1 cellular context compared by ENCODE assay signal in genomic region chr2:189050110-189050712, GRCh38.
TF ChIP-seq lines count a peak whose summit lies in the region.

No MANE protein-coding gene starts in this region.

TF ChIP-seq in HepG2, 621 proteins besides CTCF, POLR2A, EP300 and RAD21 (continued from another document):
- TF ChIP-seq ARID5B (CRISPR knock-in tag; IDR thresholded peaks at IDR 0.05) (peak; percentile 99), MEIS1 (CRISPR knock-in tag; IDR thresholded peaks at IDR 0.05; ENCODE audit: borderline replicate concordance) (no peak), HMG20A (CRISPR knock-in tag; IDR thresholded peaks at IDR 0.05; ENCODE audit: borderline replicate concordance) (peak; percentile 97), ASH2L (IDR thresholded peaks at IDR 0.05; ENCODE audit: insufficient read length, low read depth, low read length) (peak; percentile 96), GZF1 (CRISPR knock-in tag; IDR thresholded peaks at IDR 0.05) (peak; percentile 56; the same call in 1 of the 2 replicates), FOSL1 (CRISPR knock-in tag; IDR thresholded peaks at IDR 0.05; ENCODE audit: borderline replicate concordance) (peak; percentile 39; the same call in 1 of the 2 replicates), ZKSCAN8 (CRISPR knock-in tag; IDR thresholded peaks at IDR 0.05; ENCODE audit: borderline replicate concordance) (peak; percentile 51; the same call in 1 of the 2 replicates), TSC22D2 (CRISPR knock-in tag; IDR thresholded peaks at IDR 0.05; ENCODE audit: borderline replicate concordance) (peak; percentile 57; the same call in 1 of the 2 replicates), MIXL1 (CRISPR knock-in tag; IDR thresholded peaks at IDR 0.05) (peak; percentile 94), ZNF326 (CRISPR knock-in tag; IDR thresholded peaks at IDR 0.05; ENCODE audit: borderline replicate concordance) (no peak), FIP1L1 (IDR thresholded peaks at IDR 0.05; ENCODE audit: borderline replicate concordance, insufficient read depth, low read depth, low read length) (no peak), ZNF281 (CRISPR knock-in tag; IDR thresholded peaks at IDR 0.05; ENCODE audit: borderline replicate concordance) (peak; percentile 81), ZNF3 (CRISPR knock-in tag; IDR thresholded peaks at IDR 0.05) (peak; percentile 20; the same call in 1 of the 2 replicates), MTF2 (CRISPR knock-in tag; IDR thresholded peaks at IDR 0.05; ENCODE audit: borderline replicate concordance) (no peak), ZNF24 (IDR thresholded peaks at IDR 0.05) (peak; percentile 39; the same call in 1 of the 2 replicates), ZSCAN30 (CRISPR knock-in tag; IDR thresholded peaks at IDR 0.05) (no peak), ZSCAN20 (CRISPR knock-in tag; IDR thresholded peaks at IDR 0.05; ENCODE audit: borderline replicate concordance) (no peak), PRMT3 (CRISPR knock-in tag; IDR thresholded peaks at IDR 0.05; ENCODE audit: borderline replicate concordance, low read depth) (no peak), KAT2B (IDR thresholded peaks at IDR 0.05; ENCODE audit: borderline replicate concordance, low read depth, low read length) (peak; percentile 97), ZNF34 (CRISPR knock-in tag; IDR thresholded peaks at IDR 0.05; ENCODE audit: borderline replicate concordance) (no peak), NAIF1 (CRISPR knock-in tag; IDR thresholded peaks at IDR 0.05; ENCODE audit: borderline replicate concordance) (peak; percentile 49; the same call in 1 of the 2 replicates), NKX3-1 (CRISPR knock-in tag; IDR thresholded peaks at IDR 0.05) (peak; percentile 96), AHR (CRISPR knock-in tag; IDR thresholded peaks at IDR 0.05) (no peak), HDAC1 (CRISPR knock-in tag; IDR thresholded peaks at IDR 0.05) (peak; percentile 83), MNT (IDR thresholded peaks at IDR 0.05) (no peak), ZNF766 (CRISPR knock-in tag; IDR thresholded peaks at IDR 0.05; ENCODE audit: borderline replicate concordance) (no peak), EEA1 (CRISPR knock-in tag; IDR thresholded peaks at IDR 0.05; ENCODE audit: borderline replicate concordance) (no peak), ZBTB10 (CRISPR knock-in tag; IDR thresholded peaks at IDR 0.05; ENCODE audit: borderline replicate concordance) (peak; percentile 54; the same call in 1 of the 2 replicates), ZC3H4 (CRISPR knock-in tag; IDR thresholded peaks at IDR 0.05; ENCODE audit: borderline replicate concordance) (no peak), U2AF2 (IDR thresholded peaks at IDR 0.05; ENCODE audit: low read depth, low read length) (no peak), MED1 (CRISPR knock-in tag; IDR thresholded peaks at IDR 0.05) (peak; percentile 58; the same call in 1 of the 2 replicates), NFE2L1 (CRISPR knock-in tag; IDR thresholded peaks at IDR 0.05; ENCODE audit: borderline replicate concordance) (no peak), ZNF180 (CRISPR knock-in tag; IDR thresholded peaks at IDR 0.05; ENCODE audit: borderline replicate concordance, low read depth) (no peak), HMGXB3 (CRISPR knock-in tag; IDR thresholded peaks at IDR 0.05; ENCODE audit: borderline replicate concordance) (no peak), ZNF275 (CRISPR knock-in tag; IDR thresholded peaks at IDR 0.05; ENCODE audit: borderline replicate concordance) (no peak), GMEB1 (CRISPR knock-in tag; IDR thresholded peaks at IDR 0.05; ENCODE audit: borderline replicate concordance) (no peak), SP140L (CRISPR knock-in tag; IDR thresholded peaks at IDR 0.05; ENCODE audit: borderline replicate concordance) (no peak; the same call in 1 of the 2 replicates), CSRNP1 (CRISPR knock-in tag; IDR thresholded peaks at IDR 0.05) (no peak), HNRNPL (IDR thresholded peaks at IDR 0.05; ENCODE audit: low read depth, low read length) (peak; percentile 79; the same call in 1 of the 2 replicates), ATAD3A (CRISPR knock-in tag; IDR thresholded peaks at IDR 0.05) (no peak)
TF ChIP-seq in HepG2: peak in this region for 163.
